Comparison of ENCODE assay signal across 23 cellular contexts in the genomic region with DNA sequence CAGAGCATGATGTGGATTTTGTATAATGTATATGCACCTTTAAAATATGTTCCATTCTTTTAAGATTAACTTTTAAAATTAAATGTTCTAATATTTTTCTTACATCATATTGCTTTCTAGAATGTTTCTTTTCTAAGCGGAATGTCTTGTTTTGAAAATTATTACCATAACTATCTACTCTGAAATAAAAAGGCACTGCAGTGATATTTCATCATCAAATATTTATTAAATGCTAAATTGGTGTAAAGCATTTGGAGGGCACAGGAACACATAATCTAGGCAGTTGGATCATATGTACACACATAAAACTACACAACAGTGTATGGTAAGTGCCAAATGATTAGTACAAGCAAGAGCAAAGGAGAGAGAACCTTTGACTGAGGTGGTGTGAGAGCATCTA. TPM values are rescaled to one million over a fixed set of nuclear protein-coding genes. Genes with fewer than 3 reads are reported as not detected.
DNase-seq lines count a peak whose midpoint lies in the region; ATAC-seq, FAIRE-seq and TF ChIP-seq lines count a peak whose summit lies in the region.
"Had no signal": no experiment of that assay in that cellular context is flagged by ENCODE, and none has a peak within 500 bp of the region (broad histone marks: within the 10 kb centered on the region; RNA-seq: fewer than 3 reads in every experiment).

No MANE protein-coding gene starts in this region.

- no peak for FAIRE-seq in HepG2 (lab: Jason Lieb, UNC)
- FAIRE-seq: A204.1, GM12891, GM18507 had no signal

- ATAC-seq in HepG2 (no peak), right lobe of liver (no peak), WTC11 (no peak)
- no peak for ATAC-seq in central memory CD8-positive, alpha-beta T cell (replicated peaks; ENCODE audit: extremely low read depth, poor library complexity, severe bottlenecking)
- ATAC-seq in stimulated activated effector memory CD8-positive, alpha-beta T cell treated with anti-CD3 and anti-CD28 coated beads, Interleukin-12 subunit alpha, Interleukin-12 subunit beta, amount 100 ng/mL, for 72 hours = no peak
- ATAC-seq in effector memory CD8-positive, alpha-beta T cell (replicated peaks) = no peak
- ATAC-seq: GM23338 had no signal

- no peak for TF ChIP-seq RAD21 in HepG2 (CRISPR knock-in tag; IDR thresholded peaks at IDR 0.05)

- peaks cover 3% of the 10 kb centered on the region for H3K36me3 Mint-ChIP-seq in central memory CD8-positive, alpha-beta T cell (ENCODE audit: insufficient read depth)
- H3K36me3 Mint-ChIP-seq in stimulated activated effector memory CD8-positive, alpha-beta T cell treated with anti-CD3 and anti-CD28 coated beads, Interleukin-12 subunit alpha, Interleukin-12 subunit beta, amount 100 ng/mL, for 72 hours = peaks cover 15% of the 10 kb centered on the region
- H3K36me3 Mint-ChIP-seq in WTC11 = no peaks in the 10 kb centered on the region
- H3K36me3 Mint-ChIP-seq in effector memory CD8-positive, alpha-beta T cell (ENCODE audit: insufficient read depth) = peaks cover 12% of the 10 kb centered on the region
- H3K36me3 Mint-ChIP-seq: CD4-positive, CD25-positive, alpha-beta regulatory T cell had no signal

- H2AFZ ChIP-seq in HepG2 (ENCODE audit: low read length) (no peak overlapping the region), SU-DHL-6 (ENCODE audit: low read depth, low read length, severe bottlenecking) (no peak overlapping the region)
- H2AFZ ChIP-seq: GM23338 had no signal

- POLR2A ChIA-PET in HepG2 (lab: Yijun Ruan, JAX) (no interaction called here), WTC11 (lab: Charles Lee) (no interaction called here)

- no peak overlapping the region for H3K4me3 Mint-ChIP-seq in central memory CD8-positive, alpha-beta T cell
- no peak overlapping the region for H3K4me3 Mint-ChIP-seq in stimulated activated effector memory CD8-positive, alpha-beta T cell treated with anti-CD3 and anti-CD28 coated beads, Interleukin-12 subunit alpha, Interleukin-12 subunit beta, amount 100 ng/mL, for 72 hours
- no peak overlapping the region for H3K4me3 Mint-ChIP-seq in WTC11
- no peak overlapping the region for H3K4me3 Mint-ChIP-seq in effector memory CD8-positive, alpha-beta T cell
- H3K4me3 Mint-ChIP-seq: B cell; CD4-positive, CD25-positive, alpha-beta regulatory T cell; GM23338; H9; HFFc6 had no signal

- H3F3A ChIP-seq in SU-DHL-6 (ENCODE audit: insufficient read depth) = peaks cover 26% of the 10 kb centered on the region

- H3K4me2 ChIP-seq in HepG2 (ENCODE audit: low read depth, low read length) = no peak overlapping the region
- no peak overlapping the region for H3K4me2 ChIP-seq in SU-DHL-6 (ENCODE audit: low read depth, low read length, poor library complexity, severe bottlenecking)
- H3K4me2 ChIP-seq: BLaER1, GM23338 had no signal

- WGBS in HepG2 (ENCODE audit: low lambda C conversion rate) = 97% methylated on average over 1 of the region's 1 CpG
- WGBS in right lobe of liver (ENCODE audit: insufficient coverage, low coverage, low lambda C conversion rate, missing lambda C conversion rate) = 95% methylated on average over 1 of the region's 1 CpG

- no peaks in the 10 kb centered on the region for H3K27me3 Mint-ChIP-seq in central memory CD8-positive, alpha-beta T cell
- H3K27me3 Mint-ChIP-seq in WTC11 (ENCODE audit: low read depth) = no peaks in the 10 kb centered on the region
- no peaks in the 10 kb centered on the region for H3K27me3 Mint-ChIP-seq in effector memory CD8-positive, alpha-beta T cell
- H3K27me3 Mint-ChIP-seq: B cell; CD4-positive, CD25-positive, alpha-beta regulatory T cell had no signal

- H3K9me3 Mint-ChIP-seq in central memory CD8-positive, alpha-beta T cell = no peaks in the 10 kb centered on the region
- no peaks in the 10 kb centered on the region for H3K9me3 Mint-ChIP-seq in stimulated activated effector memory CD8-positive, alpha-beta T cell treated with anti-CD3 and anti-CD28 coated beads, Interleukin-12 subunit alpha, Interleukin-12 subunit beta, amount 100 ng/mL, for 72 hours
- no peaks in the 10 kb centered on the region for H3K9me3 Mint-ChIP-seq in WTC11
- no peaks in the 10 kb centered on the region for H3K9me3 Mint-ChIP-seq in effector memory CD8-positive, alpha-beta T cell
- H3K9me3 Mint-ChIP-seq: CD4-positive, CD25-positive, alpha-beta regulatory T cell; GM23338; H9; HFFc6 had no signal

- CTCF ChIA-PET in HepG2 (lab: Yijun Ruan, JAX; ENCODE audit: low intra/inter-chr PET ratio, low total read pairs) (no interaction called here), WTC11 (lab: Charles Lee) (no interaction called here)

- H3K79me2 ChIP-seq in HepG2 (ENCODE audit: insufficient read depth, low read length) = peaks cover 14% of the 10 kb centered on the region
- H3K79me2 ChIP-seq in SU-DHL-6 (ENCODE audit: insufficient read depth, low read length) = peaks cover 65% of the 10 kb centered on the region

- intact Hi-C loops in HepG2 (cut with micrococcal nuclease; ENCODE audit: unreplicated experiment) = no loop called here
- intact Hi-C loops in right lobe of liver (cut with DNase I) = no loop called here

- H3K4me3 ChIP-seq in HepG2 (replicated peaks in 1 of 3; ENCODE audit: insufficient read depth in 1 of 3, low read depth in 2 of 3, low read length in 3 of 3) (no peak overlapping the region), right lobe of liver (no peak overlapping the region), SU-DHL-6 (ENCODE audit: insufficient read depth, low read length, poor library complexity, severe bottlenecking) (no peak overlapping the region)
- H3K4me3 ChIP-seq: BLaER1, GM23338 had no signal

- in situ Hi-C loops in HepG2 (cut with HindIII; ENCODE audit: extremely low pct_ligation_motif_present, low pct_unique_long_range_greater_than_20kb) = no loop called here

- BruUV-seq in HepG2 (replicated peaks; lab: Mats Ljungman, UMichigan) = no TSS peak

- H3K9me2 ChIP-seq in SU-DHL-6 (replicated peaks; ENCODE audit: insufficient read depth, low read length) = no peaks in the 10 kb centered on the region

- no peak overlapping the region for H3K9ac ChIP-seq in HepG2 (ENCODE audit: insufficient read depth, low read depth, low read length)
- no peak overlapping the region for H3K9ac ChIP-seq in SU-DHL-6 (ENCODE audit: low read length)
- H3K9ac ChIP-seq: BLaER1 had no signal

- no peak for DNase-seq in HepG2 (ENCODE audit: low spot score)
- DNase-seq in right lobe of liver = no peak
- DNase-seq in central memory CD8-positive, alpha-beta T cell (ENCODE audit: low spot score in 2 of 2) = no peak
- DNase-seq in stimulated activated effector memory CD8-positive, alpha-beta T cell treated with anti-CD3 and anti-CD28 coated beads, Interleukin-12 subunit alpha, Interleukin-12 subunit beta, amount 100 ng/mL, for 72 hours (ENCODE audit: low spot score in 2 of 2) = no peak
- DNase-seq in WTC11 (ENCODE audit: low spot score) = no peak
- DNase-seq in effector memory CD8-positive, alpha-beta T cell = no peak
- no peak for DNase-seq in stimulated activated CD4-positive, alpha-beta T cell treated with anti-CD3 and anti-CD28 coated beads, Interleukin-12 subunit alpha, Interleukin-12 subunit beta, amount 100 ng/mL, for 4 hours
- DNase-seq: Calu3; CD4-positive, CD25-positive, alpha-beta regulatory T cell; COR-L47; DMS79 treated with DMSO at 0.1 percent for 48 hours; GF-D8; H9; HFFc6 had no signal

- no peak overlapping the region for H3K27ac ChIP-seq in HepG2 (ENCODE audit: extremely low read length, insufficient read depth, low read length)
- no peak overlapping the region for H3K27ac ChIP-seq in right lobe of liver
- peak overlapping the region; percentile 3; the same call in 1 of the 2 replicates for H3K27ac ChIP-seq in SU-DHL-6 (ENCODE audit: low read depth, low read length)
- H3K27ac ChIP-seq: 22Rv1, BLaER1, C4-2B had no signal

- peak overlapping the region; percentile 48 for H3K27ac Mint-ChIP-seq in central memory CD8-positive, alpha-beta T cell (ENCODE audit: low read depth)
- peak overlapping the region; percentile 4 for H3K27ac Mint-ChIP-seq in stimulated activated effector memory CD8-positive, alpha-beta T cell treated with anti-CD3 and anti-CD28 coated beads, Interleukin-12 subunit alpha, Interleukin-12 subunit beta, amount 100 ng/mL, for 72 hours
- H3K27ac Mint-ChIP-seq in WTC11 = no peak overlapping the region
- H3K27ac Mint-ChIP-seq in effector memory CD8-positive, alpha-beta T cell = peak overlapping the region in 1 of 2 donors; percentile 14
- H3K27ac Mint-ChIP-seq: B cell, GM23338, H9, HFFc6 had no signal

- H4K20me1 ChIP-seq in HepG2 (ENCODE audit: insufficient read depth, low read length) = no peaks in the 10 kb centered on the region
- H4K20me1 ChIP-seq in SU-DHL-6 (ENCODE audit: low read depth, low read length) = no peaks in the 10 kb centered on the region

- TF ChIP-seq CTCF in HepG2 (CRISPR knock-in tag; IDR thresholded peaks at IDR 0.05) (no peak), right lobe of liver (IDR thresholded peaks at IDR 0.05) (no peak), SU-DHL-6 (IDR thresholded peaks at IDR 0.05; ENCODE audit: insufficient read depth, low read length, poor library complexity, severe bottlenecking) (no peak), WTC11 (IDR thresholded peaks at IDR 0.05) (no peak)

- TF ChIP-seq EP300 in HepG2 (IDR thresholded peaks at IDR 0.05; ENCODE audit: low read depth in 2 of 2, low read length in 2 of 2) (no peak), HepG2 (CRISPR knock-in tag; IDR thresholded peaks at IDR 0.05; ENCODE audit: borderline replicate concordance) (no peak)

- H3K27me3 ChIP-seq in HepG2 (ENCODE audit: control insufficient read depth in 1 of 2, insufficient read depth in 2 of 2, low read length in 2 of 2) (no peaks in the 10 kb centered on the region), right lobe of liver (no peaks in the 10 kb centered on the region), SU-DHL-6 (ENCODE audit: low read length) (no peaks in the 10 kb centered on the region)
- H3K27me3 ChIP-seq: BLaER1 had no signal

- no peak for TF ChIP-seq POLR2A in HepG2 (IDR thresholded peaks at IDR 0.05; ENCODE audit: insufficient read depth in 1 of 2, low read depth in 2 of 2, low read length in 2 of 2)
- no peak for TF ChIP-seq POLR2A in right lobe of liver (IDR thresholded peaks at IDR 0.05)

- H3K4me1 Mint-ChIP-seq in central memory CD8-positive, alpha-beta T cell = peaks cover 23% of the 10 kb centered on the region
- peaks cover 14% of the 10 kb centered on the region for H3K4me1 Mint-ChIP-seq in stimulated activated effector memory CD8-positive, alpha-beta T cell treated with anti-CD3 and anti-CD28 coated beads, Interleukin-12 subunit alpha, Interleukin-12 subunit beta, amount 100 ng/mL, for 72 hours
- H3K4me1 Mint-ChIP-seq in WTC11 = peaks cover 13% of the 10 kb centered on the region
- H3K4me1 Mint-ChIP-seq in effector memory CD8-positive, alpha-beta T cell (ENCODE audit: low read depth in 2 of 2) = peaks cover 10 to 34% of the 10 kb centered on the region in 2 donors

- no peaks in the 10 kb centered on the region for H3K9me3 ChIP-seq in HepG2 (ENCODE audit: low read length)
- no peaks in the 10 kb centered on the region for H3K9me3 ChIP-seq in right lobe of liver
- no peaks in the 10 kb centered on the region for H3K9me3 ChIP-seq in SU-DHL-6 (ENCODE audit: insufficient read depth, low read length)
- H3K9me3 ChIP-seq: BLaER1 had no signal

- no peaks in the 10 kb centered on the region for H3K36me3 ChIP-seq in HepG2 (replicated peaks in 1 of 2; ENCODE audit: control insufficient read depth in 1 of 2, insufficient read depth in 2 of 2, low read length in 2 of 2)
- H3K36me3 ChIP-seq in right lobe of liver = no peaks in the 10 kb centered on the region
- H3K36me3 ChIP-seq in SU-DHL-6 (ENCODE audit: low read length) = no peaks in the 10 kb centered on the region

- peaks cover 24% of the 10 kb centered on the region for H3K4me1 ChIP-seq in HepG2 (ENCODE audit: insufficient read depth, low read length)
- no peaks in the 10 kb centered on the region for H3K4me1 ChIP-seq in right lobe of liver

RNA-seq across cellular contexts. Expression of a gene that starts 13.8 kb away (rescaled TPM):
- total RNA-seq in HepG2 (2016; rRNA removed; fragmentation: Illumina TruSeq; extraction: Trizol) = 5.0 and 6.8 TPM in 2 replicates
- total RNA-seq in HepG2 (2016; cell fraction: cytosol; rRNA removed; fragmentation: Illumina TruSeq; extraction: Trizol; ENCODE audit: low read depth) = 1.6 and 1.9 TPM in 2 replicates
- 4.5 and 6.4 TPM in 2 replicates for total RNA-seq in HepG2 (2016; cell fraction: insoluble cytoplasmic fraction; rRNA removed; fragmentation: Illumina TruSeq; extraction: Trizol)
- 4.8 and 5.3 TPM in 2 replicates for total RNA-seq in HepG2 (2016; cell fraction: membrane; rRNA removed; fragmentation: Illumina TruSeq; extraction: Trizol)
- total RNA-seq in HepG2 (2016; cell fraction: nucleus; rRNA removed; fragmentation: Illumina TruSeq; extraction: Trizol) = 4.9 and 6.1 TPM in 2 replicates
- 11.1 and 13.5 TPM in 2 replicates for polyA plus RNA-seq in HepG2 (2011; rRNA removed)
- polyA plus RNA-seq in HepG2 (2011; cell fraction: cytosol; rRNA removed) = 9.5 and 11.4 TPM in 2 replicates
- 9.0 and 9.1 TPM in 2 replicates for polyA plus RNA-seq in HepG2 (2011; cell fraction: nucleus; rRNA removed)
- 7.3 and 7.8 TPM in 2 replicates for polyA plus RNA-seq in HepG2 (2012)
- polyA plus RNA-seq in HepG2 (2016; cell fraction: cytosol; fragmentation: Illumina TruSeq; extraction: Trizol; ENCODE audit: low read depth) = 0.24 and 0.26 TPM in 2 replicates
- 5.3 and 6.6 TPM in 2 replicates for polyA plus RNA-seq in HepG2 (2016; cell fraction: insoluble cytoplasmic fraction; fragmentation: Illumina TruSeq; extraction: Trizol; ENCODE audit: low read depth)
- 1.5 and 1.7 TPM in 2 replicates for polyA plus RNA-seq in HepG2 (2016; cell fraction: membrane; fragmentation: Illumina TruSeq; extraction: Trizol; ENCODE audit: low read depth)
- 8.7 and 9.2 TPM in 2 replicates for polyA plus RNA-seq in HepG2 (2016; cell fraction: nucleus; fragmentation: Illumina TruSeq; extraction: Trizol; ENCODE audit: insufficient read depth, low read depth)
- 16.6 and 32.3 TPM in 2 replicates for polyA minus RNA-seq in HepG2 (2011; rRNA and poly(A)+ RNA removed; ENCODE audit: low replicate concordance)
- polyA minus RNA-seq in HepG2 (2011; cell fraction: cytosol; rRNA and poly(A)+ RNA removed) = 14.7 and 15.5 TPM in 2 replicates
- polyA minus RNA-seq in HepG2 (2011; cell fraction: nucleus; rRNA and poly(A)+ RNA removed) = 14.7 and 18.9 TPM in 2 replicates
- total RNA-seq in right lobe of liver = 1 to 10 TPM; 4.3 to 6.0 (median 5.5) TPM
- total RNA-seq in WTC11 (2021) = 9.4 to 10.3 TPM (median 9.7 TPM) in 3 replicates

RNA-seq across cellular contexts. Expression of a gene that starts 49.7 kb away (rescaled TPM):
- total RNA-seq in HepG2 (2016; rRNA removed; fragmentation: Illumina TruSeq; extraction: Trizol) (36.1 and 43.2 TPM in 2 replicates), right lobe of liver (10 to 100 TPM in 2 of 6 experiments, 1 to 10 TPM in 4; 5.4 to 12.2 (median 6.3) TPM), WTC11 (2021) (24.7 to 27.3 TPM (median 25.0 TPM) in 3 replicates)
- total RNA-seq in HepG2 (2016; cell fraction: cytosol; rRNA removed; fragmentation: Illumina TruSeq; extraction: Trizol; ENCODE audit: low read depth) = 13.4 and 14.0 TPM in 2 replicates
- 37.2 and 41.5 TPM in 2 replicates for total RNA-seq in HepG2 (2016; cell fraction: insoluble cytoplasmic fraction; rRNA removed; fragmentation: Illumina TruSeq; extraction: Trizol)
- total RNA-seq in HepG2 (2016; cell fraction: membrane; rRNA removed; fragmentation: Illumina TruSeq; extraction: Trizol) = 20.4 and 22.9 TPM in 2 replicates
- 17.5 and 20.0 TPM in 2 replicates for total RNA-seq in HepG2 (2016; cell fraction: nucleus; rRNA removed; fragmentation: Illumina TruSeq; extraction: Trizol)
- 14.8 and 18.0 TPM in 2 replicates for polyA plus RNA-seq in HepG2 (2011; rRNA removed)
- polyA plus RNA-seq in HepG2 (2011; cell fraction: cytosol; rRNA removed) = 14.9 and 15.6 TPM in 2 replicates
- polyA plus RNA-seq in HepG2 (2011; cell fraction: nucleus; rRNA removed) = 12.6 and 13.8 TPM in 2 replicates
- polyA plus RNA-seq in HepG2 (2012) = 12.0 and 15.3 TPM in 2 replicates
- polyA plus RNA-seq in HepG2 (2016; cell fraction: cytosol; fragmentation: Illumina TruSeq; extraction: Trizol; ENCODE audit: low read depth) = 5.2 and 5.5 TPM in 2 replicates
- 26.8 and 28.7 TPM in 2 replicates for polyA plus RNA-seq in HepG2 (2016; cell fraction: insoluble cytoplasmic fraction; fragmentation: Illumina TruSeq; extraction: Trizol; ENCODE audit: low read depth)
- 7.8 and 9.2 TPM in 2 replicates for polyA plus RNA-seq in HepG2 (2016; cell fraction: membrane; fragmentation: Illumina TruSeq; extraction: Trizol; ENCODE audit: low read depth)
- polyA plus RNA-seq in HepG2 (2016; cell fraction: nucleus; fragmentation: Illumina TruSeq; extraction: Trizol; ENCODE audit: insufficient read depth, low read depth) = 20.6 and 21.7 TPM in 2 replicates
- 10.7 and 14.8 TPM in 2 replicates for polyA minus RNA-seq in HepG2 (2011; rRNA and poly(A)+ RNA removed; ENCODE audit: low replicate concordance)
- polyA minus RNA-seq in HepG2 (2011; cell fraction: cytosol; rRNA and poly(A)+ RNA removed) = 8.2 and 9.3 TPM in 2 replicates
- polyA minus RNA-seq in HepG2 (2011; cell fraction: nucleus; rRNA and poly(A)+ RNA removed) = 7.6 and 7.7 TPM in 2 replicates
